In the genomic region with DNA sequence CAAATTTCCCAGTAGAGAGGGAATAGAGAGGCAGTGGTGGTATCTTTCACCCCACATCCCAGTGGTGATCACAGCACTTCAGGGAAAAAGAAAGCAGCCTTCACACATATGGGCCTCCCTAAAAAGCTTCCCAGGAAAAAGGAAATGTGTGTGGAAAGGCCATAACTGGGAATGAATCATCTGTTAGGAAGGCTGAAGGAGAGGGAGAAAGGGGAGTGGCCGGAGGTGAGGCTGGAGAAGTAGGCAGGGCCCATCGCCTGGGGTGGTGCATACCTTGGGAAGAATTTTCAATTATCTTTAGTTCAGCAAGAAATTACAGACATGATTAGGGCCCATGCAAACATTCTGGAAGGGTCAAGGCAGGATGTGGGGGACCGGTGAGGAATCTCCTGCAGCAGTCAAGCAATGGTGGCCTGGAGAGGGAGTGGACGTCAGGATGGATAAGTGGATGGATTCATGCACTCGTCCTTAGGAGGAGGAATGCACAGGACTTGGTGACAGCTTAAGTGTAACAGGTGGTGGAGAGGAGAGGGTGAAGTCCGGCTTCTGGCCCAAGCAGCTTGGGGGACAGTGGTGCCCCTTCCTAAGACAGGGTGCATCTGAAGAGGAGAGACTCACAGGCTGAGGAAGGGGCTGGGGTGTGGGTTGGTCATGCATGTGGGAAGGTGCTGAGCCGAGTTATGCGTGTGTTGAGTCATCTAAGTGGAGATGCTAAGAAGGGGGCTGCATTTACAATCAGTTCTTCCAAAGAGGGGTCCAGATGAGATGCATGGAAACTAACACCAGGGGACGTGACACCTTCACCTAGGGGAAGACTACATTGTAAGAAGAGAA, we compare ENCODE assay signal across 11 cellular contexts. TPM values are rescaled to one million over a fixed set of nuclear protein-coding genes. Genes with fewer than 3 reads are reported as not detected.
DNase-seq lines count a peak whose midpoint lies in the region; ATAC-seq and TF ChIP-seq lines count a peak whose summit lies in the region.
"Had no signal": no experiment of that assay in that cellular context is flagged by ENCODE, and none has a peak within 500 bp of the region (broad histone marks: within the 10 kb centered on the region; RNA-seq: fewer than 3 reads in every experiment).

No MANE protein-coding gene starts in this region.

- intact Hi-C loops in left ventricle myocardium inferior (cut with micrococcal nuclease) = no loop called here

- DNase-seq in activated naive CD4-positive, alpha-beta T cell treated with anti-CD3 and anti-CD28 coated beads, Interleukin-2, amount 10 ng/mL, durations not matched to agents 7 days and 5 days = no peak
- no peak for DNase-seq in activated naive CD4-positive, alpha-beta T cell treated with anti-CD3 and anti-CD28 coated beads, Interleukin-2, amount 50 U/mL, for 72 hours (ENCODE audit: low spot score in 2 of 2)
- DNase-seq in T-helper 17 cell = no peak
- peak; percentile 64 for DNase-seq in hepatocyte (ENCODE audit: low spot score)
- DNase-seq in upper lobe of left lung = no peak
- DNase-seq in left ventricle myocardium inferior = no peak
- no peak for DNase-seq in NCI-H2227 (lab: John Stamatoyannopoulos, UW; ENCODE audit: unreplicated experiment)
- DNase-seq: AML-193, NCI-H510A had no signal

- H3K27ac Mint-ChIP-seq in activated naive CD4-positive, alpha-beta T cell treated with anti-CD3 and anti-CD28 coated beads, Interleukin-2, amount 10 ng/mL, durations not matched to agents 7 days and 5 days = peak overlapping the region; percentile 81
- H3K27ac Mint-ChIP-seq in activated naive CD4-positive, alpha-beta T cell treated with anti-CD3 and anti-CD28 coated beads, Interleukin-2, amount 50 U/mL, for 72 hours = no peak overlapping the region
- peak overlapping the region; percentile 91 for H3K27ac Mint-ChIP-seq in T-helper 17 cell
- H3K27ac Mint-ChIP-seq: activated naive CD8-positive, alpha-beta T cell had no signal

- no peak for TF ChIP-seq CTCF in hepatocyte (IDR thresholded peaks at IDR 0.05; ENCODE audit: poor library complexity)
- no peak for TF ChIP-seq CTCF in upper lobe of left lung (IDR thresholded peaks at IDR 0.05)
- no peak for TF ChIP-seq CTCF in left ventricle myocardium inferior (IDR thresholded peaks at IDR 0.05; ENCODE audit: borderline replicate concordance)

- TF ChIP-seq POLR2A in upper lobe of left lung (IDR thresholded peaks at IDR 0.05) = no peak

- peak overlapping the region; percentile 47 for H3K4me2 ChIP-seq in hepatocyte

- no peaks in the 10 kb centered on the region for H3K9me2 ChIP-seq in hepatocyte (replicated peaks; ENCODE audit: insufficient read depth)

- no peaks in the 10 kb centered on the region for H4K20me1 ChIP-seq in hepatocyte (ENCODE audit: insufficient read depth, poor library complexity, severe bottlenecking)

- H3K27ac ChIP-seq in hepatocyte = peak overlapping the region; percentile 87
- peak overlapping the region in 3 of 4 donors; percentile 21 to 84 (median 56) for H3K27ac ChIP-seq in upper lobe of left lung
- H3K27ac ChIP-seq in left ventricle myocardium inferior (replicated peaks) = no peak overlapping the region

- no peak overlapping the region for H3K4me3 Mint-ChIP-seq in activated naive CD4-positive, alpha-beta T cell treated with anti-CD3 and anti-CD28 coated beads, Interleukin-2, amount 10 ng/mL, durations not matched to agents 7 days and 5 days
- peak overlapping the region; percentile 78 for H3K4me3 Mint-ChIP-seq in T-helper 17 cell
- H3K4me3 Mint-ChIP-seq: activated naive CD8-positive, alpha-beta T cell had no signal

- peaks cover 8% of the 10 kb centered on the region for H3K36me3 Mint-ChIP-seq in activated naive CD4-positive, alpha-beta T cell treated with anti-CD3 and anti-CD28 coated beads, Interleukin-2, amount 10 ng/mL, durations not matched to agents 7 days and 5 days
- peaks cover 11 to 16% of the 10 kb centered on the region in 2 donors for H3K36me3 Mint-ChIP-seq in activated naive CD4-positive, alpha-beta T cell treated with anti-CD3 and anti-CD28 coated beads, Interleukin-2, amount 50 U/mL, for 72 hours
- no peaks in the 10 kb centered on the region for H3K36me3 Mint-ChIP-seq in T-helper 17 cell (ENCODE audit: low read depth)
- H3K36me3 Mint-ChIP-seq: activated naive CD8-positive, alpha-beta T cell had no signal

- H3K4me3 ChIP-seq in hepatocyte (no peak overlapping the region), upper lobe of left lung (no peak overlapping the region), left ventricle myocardium inferior (no peak overlapping the region)

- 78% methylated on average over 9 of the region's 9 CpGs for WGBS in hepatocyte (ENCODE audit: low lambda C conversion rate, missing lambda C conversion rate)
- WGBS in upper lobe of left lung, 2 donors = 87 to 91% methylated on average over 9 of the region's 9 CpGs

- H3K4me1 Mint-ChIP-seq in activated naive CD4-positive, alpha-beta T cell treated with anti-CD3 and anti-CD28 coated beads, Interleukin-2, amount 10 ng/mL, durations not matched to agents 7 days and 5 days = peaks cover 90% of the 10 kb centered on the region
- H3K4me1 Mint-ChIP-seq in T-helper 17 cell = peaks cover 62% of the 10 kb centered on the region

- H3K9me3 ChIP-seq in T-helper 17 cell (ENCODE audit: control insufficient read depth, low read length, poor library complexity, severe bottlenecking) (no peaks in the 10 kb centered on the region), hepatocyte (ENCODE audit: low read depth) (no peaks in the 10 kb centered on the region), upper lobe of left lung (no peaks in the 10 kb centered on the region), left ventricle myocardium inferior (replicated peaks) (no peaks in the 10 kb centered on the region)

- H3K4me1 ChIP-seq in hepatocyte (ENCODE audit: insufficient read depth) (peaks cover 14% of the 10 kb centered on the region), upper lobe of left lung (peaks cover 38 to 70% (median 53%) of the 10 kb centered on the region in 4 donors), left ventricle myocardium inferior (peaks cover 51% of the 10 kb centered on the region)

- CTCF ChIA-PET in activated naive CD4-positive, alpha-beta T cell treated with anti-CD3 and anti-CD28 coated beads, Interleukin-2, amount 10 ng/mL, durations not matched to agents 7 days and 5 days (lab: Charles Lee) = interaction anchor here (1.2 to 2.5 kb wide), 2 partner anchors 9 to 120 kb away, joined by 3 to 8 read pairs; no protein-coding TSS in a partner anchor

- no peaks in the 10 kb centered on the region for H3K79me2 ChIP-seq in hepatocyte

- no peak overlapping the region for H2AFZ ChIP-seq in hepatocyte

- no peak for TF ChIP-seq EP300 in upper lobe of left lung (IDR thresholded peaks at IDR 0.05)

- peaks cover 3% of the 10 kb centered on the region for H3K9me3 Mint-ChIP-seq in activated naive CD4-positive, alpha-beta T cell treated with anti-CD3 and anti-CD28 coated beads, Interleukin-2, amount 10 ng/mL, durations not matched to agents 7 days and 5 days
- H3K9me3 Mint-ChIP-seq in activated naive CD4-positive, alpha-beta T cell treated with anti-CD3 and anti-CD28 coated beads, Interleukin-2, amount 50 U/mL, for 72 hours = peaks cover 5 to 18% of the 10 kb centered on the region in 2 donors

- no peaks in the 10 kb centered on the region for H3K27me3 ChIP-seq in hepatocyte
- H3K27me3 ChIP-seq in upper lobe of left lung = no peaks in the 10 kb centered on the region
- H3K27me3 ChIP-seq in left ventricle myocardium inferior (ENCODE audit: low read depth) = no peaks in the 10 kb centered on the region

- H3K27me3 Mint-ChIP-seq in activated naive CD4-positive, alpha-beta T cell treated with anti-CD3 and anti-CD28 coated beads, Interleukin-2, amount 10 ng/mL, durations not matched to agents 7 days and 5 days = no peaks in the 10 kb centered on the region
- no peaks in the 10 kb centered on the region for H3K27me3 Mint-ChIP-seq in T-helper 17 cell
- H3K27me3 Mint-ChIP-seq: activated naive CD8-positive, alpha-beta T cell had no signal

- no peak for ATAC-seq in activated naive CD4-positive, alpha-beta T cell treated with anti-CD3 and anti-CD28 coated beads, Interleukin-2, amount 50 U/mL, for 72 hours
- ATAC-seq in T-helper 17 cell (no peak), upper lobe of left lung (ENCODE audit: low FRiP score in 2 of 2) (no peak), GM18873 (IDR thresholded peaks at IDR 0.05; ENCODE audit: low FRiP score, unreplicated experiment) (no peak)

- H3K36me3 ChIP-seq in hepatocyte (replicated peaks; ENCODE audit: insufficient read depth, low read depth) (no peaks in the 10 kb centered on the region), upper lobe of left lung (no peaks in the 10 kb centered on the region), left ventricle myocardium inferior (no peaks in the 10 kb centered on the region)

RNA-seq across cellular contexts. Expression of a gene that starts 17.9 kb away (rescaled TPM):
- total RNA-seq in activated naive CD4-positive, alpha-beta T cell treated with anti-CD3 and anti-CD28 coated beads, Interleukin-2, amount 50 U/mL, for 72 hours = 10 to 100 TPM; 13.3 to 25.0 TPM
- total RNA-seq in T-helper 17 cell (10 to 100 TPM; 11.1 to 13.9 TPM), hepatocyte (0.57 and 2.3 TPM in 2 replicates), upper lobe of left lung (10 to 100 TPM in 5 of 6 donors, 1 to 10 TPM in 1; 9.7 to 23.0 (median 11.6) TPM), left ventricle myocardium inferior (5.7 TPM)
- polyA plus RNA-seq in hepatocyte = 4.0 and 5.9 TPM in 2 replicates

Comparison
In these comparisons a context has a peak if more than half of its experiments do, and no peak if none do; other contexts are left out.
1. H3K27ac Mint-ChIP-seq: peak in activated naive CD4-positive, alpha-beta T cell treated with anti-CD3 and anti-CD28 coated beads, Interleukin-2, amount 10 ng/mL, durations not matched to agents 7 days and 5 days (single experiment) and T-helper 17 cell (single experiment); none in activated naive CD4-positive, alpha-beta T cell treated with anti-CD3 and anti-CD28 coated beads, Interleukin-2, amount 50 U/mL, for 72 hours (0 of 2).